ENCODE assay signal across 23 cellular contexts in the genomic region with DNA sequence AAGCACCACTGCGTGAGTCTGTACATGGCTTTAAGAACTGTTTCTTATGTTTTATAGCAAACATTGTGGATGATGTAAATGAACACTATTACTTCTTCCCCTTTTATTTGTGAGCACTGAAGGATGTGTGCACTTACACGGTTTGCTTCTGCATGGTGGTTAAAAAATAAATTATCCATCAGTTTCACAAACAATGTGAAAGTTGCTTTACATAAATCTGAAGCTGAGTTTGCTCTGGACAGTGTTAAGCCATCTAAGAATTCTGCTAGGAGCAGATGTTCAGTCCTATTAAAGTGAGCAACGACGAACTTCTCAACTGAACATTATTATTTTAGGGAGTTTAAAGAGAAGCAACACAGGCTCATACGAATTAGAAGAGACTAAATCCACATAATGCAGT. TPM values are rescaled to one million over a fixed set of nuclear protein-coding genes. Genes with fewer than 3 reads are reported as not detected.
DNase-seq lines count a peak whose midpoint lies in the region; ATAC-seq, FAIRE-seq and TF ChIP-seq lines count a peak whose summit lies in the region.
"Had no signal": no experiment of that assay in that cellular context is flagged by ENCODE, and none has a peak within 500 bp of the region (broad histone marks: within the 10 kb centered on the region; RNA-seq: fewer than 3 reads in every experiment).

No MANE protein-coding gene starts in this region.

- peak; percentile 76 for ATAC-seq in HG02981 (IDR thresholded peaks at IDR 0.05; ENCODE audit: unreplicated experiment)
- ATAC-seq: activated CD8-positive, alpha-beta T cell treated with anti-CD3 and anti-CD28 coated beads for 36 hours; foreskin keratinocyte had no signal

- TF ChIP-seq CTCF in transverse colon (IDR thresholded peaks at IDR 0.05) (no peak), uterus (IDR thresholded peaks at IDR 0.05) (no peak), GM13976 (IDR thresholded peaks at IDR 0.05; ENCODE audit: borderline replicate concordance, control extremely low read depth, extremely low read depth, insufficient read depth, missing control alignments) (no peak)

- TF ChIP-seq EP300 in transverse colon (IDR thresholded peaks at IDR 0.05; ENCODE audit: low read depth), result peak; percentile 47

- TF ChIP-seq POLR2A in transverse colon (IDR thresholded peaks at IDR 0.05) (no peak), uterus (IDR thresholded peaks at IDR 0.05) (no peak)

- H3K36me3 ChIP-seq in transverse colon, result no peaks in the 10 kb centered on the region
- H3K36me3 ChIP-seq in uterus, result no peaks in the 10 kb centered on the region
- H3K36me3 ChIP-seq: BLaER1 treated with 17β-estradiol and CSF1 and Interleukin-3, amounts not matched to agents 10 nM and 100 nM; brain microvascular endothelial cell; SJSA1; spleen; thoracic aorta had no signal

- peak overlapping the region; percentile 82 to 88 (median 86) for H3K27ac ChIP-seq in transverse colon
- H3K27ac ChIP-seq in uterus, result no peak overlapping the region
- H3K27ac ChIP-seq: brain microvascular endothelial cell, coronary artery, foreskin keratinocyte, SJSA1, thoracic aorta had no signal

- in situ Hi-C loops in transverse colon (cut with MboI; ENCODE audit: low pct_ligation_motif_present in 1 of 4, low pct_unique_long_range_greater_than_20kb in 1 of 4, low sequenced_read_pairs in 3 of 4) (no loop called here), GM13976 (cut with MboI; ENCODE audit: low sequenced_read_pairs, unreplicated experiment) (no loop called here)

- intact Hi-C loops in transverse colon (cut with DNase I; ENCODE audit: low total_unique reads) (no loop called here), uterus (cut with DNase I; ENCODE audit: low total_unique reads) (no loop called here)

- DNase-seq in NOMO-1 treated with DMSO at 0.1 percent for 48 hours (lab: John Stamatoyannopoulos, UW; ENCODE audit: unreplicated experiment) (peak; percentile 42), NOMO-1 treated with dmso at 0.1 percent for 144 hours (lab: John Stamatoyannopoulos, UW; ENCODE audit: unreplicated experiment) (no peak), transverse colon (no peak), uterus (no peak), NCI-H2081 (lab: John Stamatoyannopoulos, UW) (no peak), GM13976 (ENCODE audit: low spot score) (no peak)
- DNase-seq: activated CD8-positive, alpha-beta T cell treated with anti-CD3 and anti-CD28 coated beads for 36 hours; brain microvascular endothelial cell; foreskin keratinocyte; H7; KG1; NCI-H1092; NCI-H2081 treated with DMSO at 0.1 percent for 48 hours; NCI-H510A treated with DMSO at 0.1 percent for 48 hours; OCI-M1; spleen had no signal

- no peak overlapping the region for H3K4me3 ChIP-seq in transverse colon
- no peak overlapping the region for H3K4me3 ChIP-seq in uterus
- H3K4me3 ChIP-seq: BLaER1 treated with 17β-estradiol and CSF1 and Interleukin-3, amounts not matched to agents 10 nM and 100 nM; coronary artery; SJSA1; spleen; thoracic aorta had no signal

- H3K4me1 ChIP-seq in transverse colon (peaks cover 25 to 55% (median 38%) of the 10 kb centered on the region in 4 donors), uterus (no peaks in the 10 kb centered on the region)

- 15 to 50% methylated on average over 4 to 5 of the region's 5 CpGs for WGBS in transverse colon (ENCODE audit: low coverage in 1 of 2), 2 donors

- H3K27me3 ChIP-seq in transverse colon (no peaks in the 10 kb centered on the region), uterus (no peaks in the 10 kb centered on the region)
- H3K27me3 ChIP-seq: BLaER1 treated with 17β-estradiol and CSF1 and Interleukin-3, amounts not matched to agents 10 nM and 100 nM; brain microvascular endothelial cell; foreskin keratinocyte; SJSA1; spleen had no signal

- peak; percentile 55 for FAIRE-seq in endometrium (lab: Jason Lieb, UNC)
- FAIRE-seq: endothelial cell of umbilical vein had no signal

- H3K9me3 ChIP-seq in transverse colon (no peaks in the 10 kb centered on the region), uterus (no peaks in the 10 kb centered on the region)
- H3K9me3 ChIP-seq: BLaER1 treated with 17β-estradiol and CSF1 and Interleukin-3, amounts not matched to agents 10 nM and 100 nM; SJSA1; spleen; thoracic aorta had no signal

RNA-seq across cellular contexts. Expression of a gene that starts 52.4 kb away (rescaled TPM):
- 100 to 1,000 TPM in 2 of 4 donors, 10 to 100 TPM in 2; 49.0 to 190 (median 98.2) TPM for total RNA-seq in transverse colon
- 100 to 1,000 TPM in 3 of 4 donors, 10 to 100 TPM in 1; 58.7 to 189 (median 160) TPM for total RNA-seq in uterus

Comparison
In these comparisons a context has a peak if more than half of its experiments do, and no peak if none do; other contexts are left out.
1. H3K27ac ChIP-seq: peak in transverse colon (4 of 4); none in uterus (0 of 2).